In the genomic region with DNA sequence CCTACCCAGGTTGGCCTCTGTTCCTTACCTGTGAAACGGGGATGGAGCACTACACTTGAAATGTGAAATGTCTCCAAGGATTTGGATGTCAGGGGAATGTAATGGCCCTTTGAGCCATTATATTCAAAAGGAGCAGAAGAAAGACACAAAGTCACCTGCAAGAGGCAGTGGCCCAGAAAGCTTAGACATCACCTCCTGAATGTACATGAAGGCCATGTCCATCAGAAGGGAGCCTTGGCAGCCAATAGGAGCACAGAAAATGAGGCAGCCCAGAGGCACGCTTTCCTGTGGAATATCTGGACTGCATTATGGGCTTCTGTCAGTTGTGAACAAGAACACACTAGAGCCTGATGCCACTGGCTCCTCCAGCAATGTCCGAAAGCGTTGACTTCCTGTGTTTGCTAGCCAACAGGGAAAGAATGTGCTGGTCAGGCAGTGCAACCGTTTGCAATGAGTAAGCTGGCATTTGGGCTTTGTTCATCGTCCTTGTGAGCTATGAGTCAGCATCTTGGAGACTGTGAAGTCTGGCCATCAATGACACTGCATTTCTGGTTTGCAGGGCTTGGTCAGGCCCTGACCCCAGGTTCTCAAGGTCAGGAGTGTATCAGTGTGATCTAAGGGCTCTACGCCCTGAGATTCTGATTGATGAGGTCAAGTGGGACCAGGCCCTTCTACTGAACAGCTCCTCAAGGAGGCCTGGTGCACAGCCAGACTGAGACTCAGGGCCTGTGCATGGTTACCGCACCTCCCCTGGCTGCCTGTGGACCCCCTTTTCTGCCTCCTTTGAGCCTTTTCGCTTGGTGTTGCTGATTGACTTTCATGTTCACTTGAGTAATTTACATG, we compare ENCODE assay signal across 1 cellular context.
TF ChIP-seq lines count a peak whose summit lies in the region.

No MANE protein-coding gene starts in this region.

TF ChIP-seq in SK-N-SH treated with all-trans-retinoic acid at 6 μM for 48 hours, 23 proteins besides CTCF, POLR2A, EP300 and RAD21 (continued from another document):
- TF ChIP-seq, protein P1, sequence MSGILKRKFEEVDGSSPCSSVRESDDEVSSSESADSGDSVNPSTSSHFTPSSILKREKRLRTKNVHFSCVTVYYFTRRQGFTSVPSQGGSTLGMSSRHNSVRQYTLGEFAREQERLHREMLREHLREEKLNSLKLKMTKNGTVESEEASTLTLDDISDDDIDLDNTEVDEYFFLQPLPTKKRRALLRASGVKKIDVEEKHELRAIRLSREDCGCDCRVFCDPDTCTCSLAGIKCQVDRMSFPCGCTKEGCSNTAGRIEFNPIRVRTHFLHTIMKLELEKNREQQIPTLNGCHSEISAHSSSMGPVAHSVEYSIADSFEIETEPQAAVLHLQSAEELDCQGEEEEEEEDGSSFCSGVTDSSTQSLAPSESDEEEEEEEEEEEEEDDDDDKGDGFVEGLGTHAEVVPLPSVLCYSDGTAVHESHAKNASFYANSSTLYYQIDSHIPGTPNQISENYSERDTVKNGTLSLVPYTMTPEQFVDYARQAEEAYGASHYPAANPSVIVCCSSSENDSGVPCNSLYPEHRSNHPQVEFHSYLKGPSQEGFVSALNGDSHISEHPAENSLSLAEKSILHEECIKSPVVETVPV (CRISPR knock-in tag; IDR thresholded peaks at IDR 0.05): no peak
